Comparison of ENCODE assay signal across 8 cellular contexts in genomic region chr6:160041608-160042007, GRCh38.
A peak's percentile ranks its signal among the peaks of the same experiment; 100 is the strongest.
DNase-seq lines count a peak whose midpoint lies in the region; ATAC-seq and TF ChIP-seq lines count a peak whose summit lies in the region.

No MANE protein-coding gene starts in this region.

- H3K27me3 ChIP-seq in dorsolateral prefrontal cortex = no peaks in the 10 kb centered on the region

- H3K27ac Mint-ChIP-seq in stimulated activated memory B cell treated with anti-CD40 and anti-IgM and Interleukin-4, amounts not matched to agents 10 μg/mL and 1 μg/mL and 100 μg/mL, for 72 hours = no peak overlapping the region

- ATAC-seq in HG03442 (IDR thresholded peaks at IDR 0.05; ENCODE audit: unreplicated experiment) = no peak
- no peak for ATAC-seq in stimulated activated memory B cell treated with anti-CD40 and anti-IgM and Interleukin-4, amounts not matched to agents 10 μg/mL and 1 μg/mL and 100 μg/mL, for 72 hours
- no peak for ATAC-seq in GM18520 (IDR thresholded peaks at IDR 0.05; ENCODE audit: unreplicated experiment)
- no peak for ATAC-seq in HG02623 (IDR thresholded peaks at IDR 0.05; ENCODE audit: unreplicated experiment)

- peak; percentile 51 for DNase-seq in AG20443 (ENCODE audit: low spot score)
- peak; percentile 24 for DNase-seq in NCI-H1105 treated with DMSO at 0.1 percent for 48 hours (lab: John Stamatoyannopoulos, UW)
- DNase-seq in dorsolateral prefrontal cortex = peak in 7 of 10 donors; percentile 33 to 73 (median 63)
- DNase-seq in mucosa of gallbladder (ENCODE audit: low spot score) = peak; percentile 24

- no peaks in the 10 kb centered on the region for H3K27me3 Mint-ChIP-seq in stimulated activated memory B cell treated with anti-CD40 and anti-IgM and Interleukin-4, amounts not matched to agents 10 μg/mL and 1 μg/mL and 100 μg/mL, for 72 hours

- H3K27ac ChIP-seq in dorsolateral prefrontal cortex = peak overlapping the region in 2 of 59 donors; percentile 2 to 5

- intact Hi-C loops in dorsolateral prefrontal cortex (cut with DNase I) = no loop called here

- no peaks in the 10 kb centered on the region for H3K4me1 Mint-ChIP-seq in stimulated activated memory B cell treated with anti-CD40 and anti-IgM and Interleukin-4, amounts not matched to agents 10 μg/mL and 1 μg/mL and 100 μg/mL, for 72 hours

- TF ChIP-seq CTCF in dorsolateral prefrontal cortex (IDR thresholded peaks at IDR 0.05 in 54 of 56, conservative IDR thresholded peaks at IDR 0.05 in 2 of 56; ENCODE audit: low read depth in 1 of 56, partially characterized antibody in 56 of 56) = peak in 10 of 56 donors; percentile 10 to 27 (median 18)

- no peak overlapping the region for H3K4me3 Mint-ChIP-seq in stimulated activated memory B cell treated with anti-CD40 and anti-IgM and Interleukin-4, amounts not matched to agents 10 μg/mL and 1 μg/mL and 100 μg/mL, for 72 hours

- H3K36me3 Mint-ChIP-seq in stimulated activated memory B cell treated with anti-CD40 and anti-IgM and Interleukin-4, amounts not matched to agents 10 μg/mL and 1 μg/mL and 100 μg/mL, for 72 hours = peaks cover 75% of the 10 kb centered on the region

- H3K9me3 Mint-ChIP-seq in stimulated activated memory B cell treated with anti-CD40 and anti-IgM and Interleukin-4, amounts not matched to agents 10 μg/mL and 1 μg/mL and 100 μg/mL, for 72 hours = no peaks in the 10 kb centered on the region

- no peak overlapping the region for H3K4me3 ChIP-seq in dorsolateral prefrontal cortex
